ENCODE assay signal across 8 cellular contexts in genomic region chr3:72848703-72849081, GRCh38. TPM values are rescaled to one million over a fixed set of nuclear protein-coding genes. Genes with fewer than 3 reads are reported as not detected.
DNase-seq lines count a peak whose midpoint lies in the region; ATAC-seq, FAIRE-seq and TF ChIP-seq lines count a peak whose summit lies in the region.

No MANE protein-coding gene starts in this region.

- H3K4me1 ChIP-seq in colonic mucosa (peaks cover 7% of the 10 kb centered on the region), muscle layer of colon (ENCODE audit: insufficient read depth, low read length) (peaks cover 23% of the 10 kb centered on the region)

- H3K4me3 ChIP-seq in colonic mucosa (peak overlapping the region; percentile 74), muscle layer of colon (ENCODE audit: low read depth in 1 of 2, low read length in 2 of 2) (peak overlapping the region; percentile 84 to 95)

- peak; percentile 37 for ATAC-seq in GM18858 (IDR thresholded peaks at IDR 0.05; ENCODE audit: unreplicated experiment)
- peak; percentile 51 for ATAC-seq in HG03064 (IDR thresholded peaks at IDR 0.05; ENCODE audit: low read depth, unreplicated experiment)

- H3K36me3 ChIP-seq in colonic mucosa (no peaks in the 10 kb centered on the region), muscle layer of colon (ENCODE audit: insufficient read depth, low read length) (no peaks in the 10 kb centered on the region)

- intact Hi-C loops in colonic mucosa (cut with DNase I): loop anchor here (10.0 kb wide), 1 partner anchor 206 kb away; no protein-coding TSS in a partner anchor

- no peaks in the 10 kb centered on the region for H3K9me3 ChIP-seq in colonic mucosa
- no peaks in the 10 kb centered on the region for H3K9me3 ChIP-seq in muscle layer of colon (ENCODE audit: low read length)

- DNase-seq in ACHN (peak; percentile 16), RCC 7860 (ENCODE audit: low spot score) (peak; percentile 22), colonic mucosa (no peak), AG08396 (ENCODE audit: low spot score) (no peak), NCI-H1417 treated with DMSO at 0.1 percent for 48 hours (lab: John Stamatoyannopoulos, UW) (no peak)

- FAIRE-seq in RCC 7860 (lab: Jason Lieb, UNC): no peak

- H3K9ac ChIP-seq in colonic mucosa (ENCODE audit: low read depth in 2 of 2, low read length in 2 of 2): peak overlapping the region in 1 of 2 donors; percentile 91
- H3K9ac ChIP-seq in muscle layer of colon (ENCODE audit: low read length): no peak overlapping the region

- no peak overlapping the region for H3K27ac ChIP-seq in colonic mucosa
- no peak overlapping the region for H3K27ac ChIP-seq in muscle layer of colon (ENCODE audit: low read depth, low read length)

- in situ Hi-C loops in ACHN (cut with HindIII; ENCODE audit: low pct_ligation_motif_present, low pct_unique_long_range_greater_than_20kb, low sequenced_read_pairs): no loop called here

- TF ChIP-seq CTCF in colonic mucosa (IDR thresholded peaks at IDR 0.05): no peak

- H3K27me3 ChIP-seq in colonic mucosa: no peaks in the 10 kb centered on the region
- H3K27me3 ChIP-seq in muscle layer of colon (ENCODE audit: control insufficient read depth in 1 of 2, insufficient read depth in 2 of 2, low read length in 2 of 2): no peaks in the 10 kb centered on the region

RNA-seq across cellular contexts. Expression of gene SHQ1, which starts 0.4 kb away (rescaled TPM):
- total RNA-seq in colonic mucosa: 10 to 100 TPM; 10.9 to 25.0 TPM

RNA-seq across cellular contexts. Expression of gene GXYLT2, which starts 39.2 kb away (rescaled TPM):
- 1 to 10 TPM; 7.3 to 8.4 TPM for total RNA-seq in colonic mucosa

Comparison
In these comparisons a context has a peak if more than half of its experiments do, and no peak if none do; other contexts are left out.
1. DNase-seq: peak in ACHN (single experiment) and RCC 7860 (single experiment); none in colonic mucosa (single experiment), AG08396 (single experiment) and NCI-H1417 treated with DMSO at 0.1 percent for 48 hours (single experiment).